Comparison of ENCODE assay signal across 10 cellular contexts in genomic region chr14:22846811-22847307, GRCh38. TPM values are rescaled to one million over a fixed set of nuclear protein-coding genes. Genes with fewer than 3 reads are reported as not detected.
DNase-seq lines count a peak whose midpoint lies in the region; ATAC-seq and TF ChIP-seq lines count a peak whose summit lies in the region.
"Had no signal": no experiment of that assay in that cellular context is flagged by ENCODE, and none has a peak within 500 bp of the region (broad histone marks: within the 10 kb centered on the region; RNA-seq: fewer than 3 reads in every experiment).

No MANE protein-coding gene starts in this region.

- no peak for TF ChIP-seq CTCF in right atrium auricular region (IDR thresholded peaks at IDR 0.05)
- no peak for TF ChIP-seq CTCF in fibroblast of lung (conservative IDR thresholded peaks at IDR 0.05 in 1 of 2, IDR thresholded peaks at IDR 0.05 in 1 of 2; ENCODE audit: low read depth in 1 of 2, low read length in 2 of 2)

- no peaks in the 10 kb centered on the region for H3K27me3 ChIP-seq in right atrium auricular region
- no peaks in the 10 kb centered on the region for H3K27me3 ChIP-seq in fibroblast of lung (ENCODE audit: control insufficient read depth, insufficient read depth, low read length)

- H4K20me1 ChIP-seq in fibroblast of lung (ENCODE audit: control insufficient read depth, extremely low read depth, insufficient read depth, low read length) = no peaks in the 10 kb centered on the region

- DNase-seq in right atrium auricular region (ENCODE audit: low spot score) (no peak), Right ventricle myocardium inferior (ENCODE audit: missing footprints) (no peak), fibroblast of lung (ENCODE audit: low read depth in 2 of 2) (no peak), sciatic nerve (ENCODE audit: low spot score) (peak; percentile 55), NCI-H526 treated with DMSO at 0.1 percent for 48 hours (lab: John Stamatoyannopoulos, UW) (no peak), COR-L47 (lab: John Stamatoyannopoulos, UW) (no peak)
- DNase-seq: activated CD8-positive, alpha-beta memory T cell treated with anti-CD3 and anti-CD28 coated beads for 24 hours; naive B cell had no signal

- ATAC-seq in Right ventricle myocardium inferior = no peak
- no peak for ATAC-seq in sciatic nerve
- no peak for ATAC-seq in HG03571 (IDR thresholded peaks at IDR 0.05; ENCODE audit: unreplicated experiment)
- ATAC-seq in GM19455 (IDR thresholded peaks at IDR 0.05; ENCODE audit: unreplicated experiment) = no peak

- peak overlapping the region; percentile 32 for H3K4me2 ChIP-seq in fibroblast of lung (ENCODE audit: extremely low read depth, insufficient read depth, low read length)

- H3K4me3 ChIP-seq in right atrium auricular region = no peak overlapping the region
- H3K4me3 ChIP-seq in fibroblast of lung (replicated peaks in 1 of 4; ENCODE audit: control extremely low read depth in 1 of 4, insufficient read depth in 1 of 4, low read depth in 3 of 4, low read length in 4 of 4) = no peak overlapping the region

- H3K79me2 ChIP-seq in fibroblast of lung (ENCODE audit: control insufficient read depth, insufficient read depth, low read length) = peaks cover 43% of the 10 kb centered on the region

- peaks cover 50% of the 10 kb centered on the region for H3K36me3 ChIP-seq in right atrium auricular region
- peaks cover 45% of the 10 kb centered on the region for H3K36me3 ChIP-seq in fibroblast of lung (ENCODE audit: control insufficient read depth, insufficient read depth, low read length)

- intact Hi-C loops in Right ventricle myocardium inferior (cut with DNase I) (no loop called here), sciatic nerve (cut with DNase I) (loop anchor here (10.0 kb wide), 1 partner anchor 262 kb away; the partner anchor contains the start of gene DAD1)

- no peaks in the 10 kb centered on the region for H3K9me3 ChIP-seq in right atrium auricular region
- no peaks in the 10 kb centered on the region for H3K9me3 ChIP-seq in fibroblast of lung (ENCODE audit: control insufficient read depth, insufficient read depth, low read depth, low read length)

- peak overlapping the region; percentile 45 to 84 for H3K27ac ChIP-seq in right atrium auricular region
- H3K27ac ChIP-seq in fibroblast of lung (ENCODE audit: insufficient read depth, low read length) = peak overlapping the region; percentile 97

- no peak overlapping the region for H2AFZ ChIP-seq in fibroblast of lung (ENCODE audit: low read length)

- H3K4me1 ChIP-seq in right atrium auricular region (peaks cover 0 to 61% of the 10 kb centered on the region in 2 donors), fibroblast of lung (ENCODE audit: control insufficient read depth, extremely low read depth, insufficient read depth, low read length) (peaks cover 57% of the 10 kb centered on the region)

- peak overlapping the region; percentile 61 for H3K9ac ChIP-seq in fibroblast of lung (ENCODE audit: insufficient read depth, low read length)

RNA-seq across cellular contexts. Expression of gene MMP14, which starts 10.5 kb away (rescaled TPM):
- total RNA-seq in right atrium auricular region = 10 to 100 TPM; 29.1 to 58.0 TPM
- 26.0 TPM for total RNA-seq in Right ventricle myocardium inferior
- total RNA-seq in fibroblast of lung = 346 and 375 TPM in 2 replicates
- 393 and 397 TPM in 2 replicates for polyA plus RNA-seq in fibroblast of lung
- 394 and 407 TPM in 2 replicates for polyA plus RNA-seq in fibroblast of lung (2012)
- polyA minus RNA-seq in fibroblast of lung (ENCODE audit: low replicate concordance) = 565 and 590 TPM in 2 replicates
- total RNA-seq in sciatic nerve = 138 TPM

RNA-seq across cellular contexts. Expression of gene MRPL52, which starts 17.2 kb away (rescaled TPM):
- total RNA-seq in right atrium auricular region (100 to 1,000 TPM in 1 of 2 donors, 10 to 100 TPM in 1; 59.4 to 168 TPM), Right ventricle myocardium inferior (110 TPM), fibroblast of lung (40.8 and 50.5 TPM in 2 replicates), sciatic nerve (34.0 TPM)
- polyA plus RNA-seq in fibroblast of lung = 38.0 and 44.1 TPM in 2 replicates
- 145 and 212 TPM in 2 replicates for polyA plus RNA-seq in fibroblast of lung (2012)
- polyA minus RNA-seq in fibroblast of lung (ENCODE audit: low replicate concordance) = 2.2 and 32.5 TPM in 2 replicates

RNA-seq across cellular contexts. Expression of gene LRP10, which starts 24.7 kb away (rescaled TPM):
- total RNA-seq in right atrium auricular region = 100 to 1,000 TPM in 1 of 2 donors, 10 to 100 TPM in 1; 54.2 to 144 TPM
- total RNA-seq in Right ventricle myocardium inferior = 59.2 TPM
- 71.9 and 95.5 TPM in 2 replicates for total RNA-seq in fibroblast of lung
- 100 and 130 TPM in 2 replicates for polyA plus RNA-seq in fibroblast of lung
- 143 and 172 TPM in 2 replicates for polyA plus RNA-seq in fibroblast of lung (2012)
- 703 and 794 TPM in 2 replicates for polyA minus RNA-seq in fibroblast of lung (ENCODE audit: low replicate concordance)
- total RNA-seq in sciatic nerve = 106 TPM

RNA-seq across cellular contexts. Expression of gene SLC7A7, which starts 31.6 kb away (rescaled TPM):
- total RNA-seq in right atrium auricular region (10 to 100 TPM in 1 of 2 donors, 1 to 10 TPM in 1; 9.9 to 28.5 TPM), Right ventricle myocardium inferior (5.8 TPM), fibroblast of lung (5.1 and 6.3 TPM in 2 replicates), sciatic nerve (9.7 TPM)
- 7.1 and 9.5 TPM in 2 replicates for polyA plus RNA-seq in fibroblast of lung
- 3.0 and 4.1 TPM in 2 replicates for polyA plus RNA-seq in fibroblast of lung (2012)
- polyA minus RNA-seq in fibroblast of lung (ENCODE audit: low replicate concordance) = 13.6 and 26.7 TPM in 2 replicates

RNA-seq across cellular contexts. Expression of gene REM2, which starts 36.2 kb away (rescaled TPM):
- total RNA-seq in right atrium auricular region = not detected
- not detected for total RNA-seq in Right ventricle myocardium inferior
- 0.17 and 0.26 TPM in 2 replicates for total RNA-seq in fibroblast of lung
- polyA plus RNA-seq in fibroblast of lung = 0.02 and 0.06 TPM in 2 replicates
- polyA plus RNA-seq in fibroblast of lung (2012) = 0.10 and 0.15 TPM in 2 replicates
- polyA minus RNA-seq in fibroblast of lung (ENCODE audit: low replicate concordance) = not detected in 2 replicates
- 0.62 TPM for total RNA-seq in sciatic nerve
